ENCODE assay signal across 23 cellular contexts in genomic region chr10:102763037-102763607, GRCh38. TPM values are rescaled to one million over a fixed set of nuclear protein-coding genes. Genes with fewer than 3 reads are reported as not detected.
A peak's percentile ranks its signal among the peaks of the same experiment; 100 is the strongest.
DNase-seq lines count a peak whose midpoint lies in the region; ATAC-seq and TF ChIP-seq lines count a peak whose summit lies in the region.
"Had no signal": no experiment of that assay in that cellular context is flagged by ENCODE, and none has a peak within 500 bp of the region (broad histone marks: within the 10 kb centered on the region; RNA-seq: fewer than 3 reads in every experiment).

No MANE protein-coding gene starts in this region.

- no peak overlapping the region for H3K4me3 Mint-ChIP-seq in activated T-cell treated with anti-CD3 and anti-CD28 coated beads, Interleukin-2, amount 50 U/mL, for 24 hours
- no peak overlapping the region for H3K4me3 Mint-ChIP-seq in endodermal cell
- H3K4me3 Mint-ChIP-seq: H9; naive B cell; T-helper 1 cell treated with Interleukin-12 subunit alpha and Interleukin-12 subunit beta and Interleukin-4 antibody, amounts not matched to agents 30 μg/mL and 1 μg/mL, for 36 hours had no signal

- peaks cover 60% of the 10 kb centered on the region for H3K36me3 Mint-ChIP-seq in activated T-cell treated with anti-CD3 and anti-CD28 coated beads, Interleukin-2, amount 50 U/mL, for 24 hours (ENCODE audit: low read depth)
- H3K36me3 Mint-ChIP-seq in endodermal cell (ENCODE audit: low read depth) = peaks cover 26% of the 10 kb centered on the region

- CTCF ChIA-PET in HEK293T (lab: Yijun Ruan, JAX) = interaction anchor here (0.7 kb wide), 1 partner anchor 58 kb away, joined by 9 read pairs; no protein-coding TSS in a partner anchor

- intact Hi-C loops in lower lobe of right lung (cut with DNase I) (no loop called here), uterus (cut with DNase I; ENCODE audit: low total_unique reads) (no loop called here)

- H3K4me3 ChIP-seq in endodermal cell (ENCODE audit: low read length) (no peak overlapping the region), lower lobe of right lung (no peak overlapping the region), uterus (no peak overlapping the region)
- H3K4me3 ChIP-seq: BLaER1, left lung, spleen had no signal

- H3K27me3 Mint-ChIP-seq in activated T-cell treated with anti-CD3 and anti-CD28 coated beads, Interleukin-2, amount 50 U/mL, for 24 hours = no peaks in the 10 kb centered on the region
- no peaks in the 10 kb centered on the region for H3K27me3 Mint-ChIP-seq in endodermal cell (ENCODE audit: insufficient read depth)
- H3K27me3 Mint-ChIP-seq: IgD-negative memory B cell, naive B cell had no signal

- no peaks in the 10 kb centered on the region for H3K36me3 ChIP-seq in endodermal cell (ENCODE audit: control insufficient read depth, insufficient read depth, low read length)
- peaks cover 4% of the 10 kb centered on the region for H3K36me3 ChIP-seq in lower lobe of right lung
- no peaks in the 10 kb centered on the region for H3K36me3 ChIP-seq in uterus

- no peaks in the 10 kb centered on the region for H3K27me3 ChIP-seq in endodermal cell (ENCODE audit: control insufficient read depth, insufficient read depth, low read length, poor library complexity, severe bottlenecking)
- no peaks in the 10 kb centered on the region for H3K27me3 ChIP-seq in lower lobe of right lung (ENCODE audit: low read depth)
- no peaks in the 10 kb centered on the region for H3K27me3 ChIP-seq in uterus
- H3K27me3 ChIP-seq: BLaER1, left lung, spleen had no signal

- 80 to 89% methylated on average over 7 of the region's 7 CpGs for whole genome bisulfite sequencing in endodermal cell (ENCODE audit: insufficient coverage in 1 of 2, insufficient read length in 1 of 2), 2 experiments

- peak overlapping the region; percentile 13 for H3K27ac Mint-ChIP-seq in activated T-cell treated with anti-CD3 and anti-CD28 coated beads, Interleukin-2, amount 50 U/mL, for 24 hours
- peak overlapping the region; percentile 38 for H3K27ac Mint-ChIP-seq in endodermal cell
- H3K27ac Mint-ChIP-seq: H9; IgD-negative memory B cell; T-helper 1 cell treated with Interleukin-12 subunit alpha and Interleukin-12 subunit beta and Interleukin-4 antibody, amounts not matched to agents 30 μg/mL and 1 μg/mL, for 36 hours had no signal

- TF ChIP-seq POLR2A in uterus (IDR thresholded peaks at IDR 0.05) = no peak

- POLR2A ChIA-PET in HEK293T (lab: Yijun Ruan, JAX) = no interaction called here

- H3K9me3 ChIP-seq in endodermal cell (ENCODE audit: control insufficient read depth, low read length) (no peaks in the 10 kb centered on the region), lower lobe of right lung (no peaks in the 10 kb centered on the region), uterus (no peaks in the 10 kb centered on the region)
- H3K9me3 ChIP-seq: left lung had no signal

- H3K9me3 Mint-ChIP-seq in activated T-cell treated with anti-CD3 and anti-CD28 coated beads, Interleukin-2, amount 50 U/mL, for 24 hours = no peaks in the 10 kb centered on the region
- H3K9me3 Mint-ChIP-seq in endodermal cell = no peaks in the 10 kb centered on the region
- H3K9me3 Mint-ChIP-seq: H9; T-helper 1 cell treated with Interleukin-12 subunit alpha and Interleukin-12 subunit beta and Interleukin-4 antibody, amounts not matched to agents 30 μg/mL and 1 μg/mL, for 36 hours had no signal

- H3K4me1 ChIP-seq in endodermal cell (ENCODE audit: control insufficient read depth, insufficient read depth, low read length) = peaks cover 11% of the 10 kb centered on the region
- H3K4me1 ChIP-seq in lower lobe of right lung = peaks cover 78% of the 10 kb centered on the region
- H3K4me1 ChIP-seq in uterus = peaks cover 2 to 12% of the 10 kb centered on the region in 2 donors

- DNase-seq in activated T-cell treated with anti-CD3 and anti-CD28 coated beads, Interleukin-2, amount 50 U/mL, for 24 hours = no peak
- no peak for DNase-seq in activated T-cell treated with anti-CD3 and anti-CD28 coated beads, Interleukin-2, amount 50 U/mL, for 1 hour
- DNase-seq in endodermal cell = no peak
- no peak for DNase-seq in lower lobe of right lung
- no peak for DNase-seq in uterus
- DNase-seq in NCI-H1930 (lab: John Stamatoyannopoulos, UW) = no peak
- no peak for DNase-seq in SK-N-DZ (ENCODE audit: low spot score)
- DNase-seq in HEK293T (ENCODE audit: extremely low spot score) = no peak
- DNase-seq: activated CD4-positive, CD25-positive, alpha-beta regulatory T cell treated with anti-CD3 and anti-CD28 coated beads, Interleukin-2, amount 50 U/mL, for 72 hours; activated effector memory CD4-positive, alpha-beta T cell treated with Interleukin-2 at 50 U/mL for 16 hours; foreskin fibroblast; GDM1; H9; left lung; naive B cell; NCI-H187; NCI-H446 treated with DMSO at 0.1 percent for 48 hours; SHP77 treated with DMSO at 0.1 percent for 48 hours; spleen; stimulated activated CD8-positive, alpha-beta memory T cell treated with anti-CD3 and anti-CD28 coated beads, Interleukin-4, amount 100 ng/mL, for 48 hours had no signal

- H3K27ac ChIP-seq in endodermal cell (ENCODE audit: low read depth, low read length) (no peak overlapping the region), lower lobe of right lung (peak overlapping the region; percentile 31), uterus (peak overlapping the region; percentile 43 to 70)
- H3K27ac ChIP-seq: BLaER1 had no signal

- peak overlapping the region; percentile 22 for H3K9ac ChIP-seq in endodermal cell (ENCODE audit: extremely low read depth, low read length, poor library complexity, severe bottlenecking)
- H3K9ac ChIP-seq: BLaER1 had no signal

- peaks cover 52% of the 10 kb centered on the region for H3K4me1 Mint-ChIP-seq in activated T-cell treated with anti-CD3 and anti-CD28 coated beads, Interleukin-2, amount 50 U/mL, for 24 hours (ENCODE audit: low read depth)
- peaks cover 12% of the 10 kb centered on the region for H3K4me1 Mint-ChIP-seq in endodermal cell

- TF ChIP-seq CTCF in endodermal cell (conservative IDR thresholded peaks at IDR 0.05) (no peak), lower lobe of right lung (IDR thresholded peaks at IDR 0.05) (no peak), uterus (IDR thresholded peaks at IDR 0.05) (no peak)

- ATAC-seq in lower lobe of right lung = no peak
- ATAC-seq: left lung had no signal

TF ChIP-seq in HEK293T, 16 proteins besides CTCF, POLR2A, EP300 and RAD21:
- TF ChIP-seq FOXA1 (IDR thresholded peaks at IDR 0.05) (no peak), BHLHE40 (IDR thresholded peaks at IDR 0.05; ENCODE audit: borderline replicate concordance) (no peak)
TF ChIP-seq in HEK293T: peak in this region for 0.

RNA-seq across cellular contexts. Expression of gene WBP1L, which starts 19.4 kb away (rescaled TPM):
- 10 to 100 TPM; 23.5 to 25.8 TPM for total RNA-seq in endodermal cell
- 30.2 TPM for polyA plus RNA-seq in endodermal cell (2013, experiment 1 of 2)
- 29.0 TPM for polyA plus RNA-seq in endodermal cell (2013, experiment 2 of 2)
- 44.5 TPM for total RNA-seq in lower lobe of right lung
- total RNA-seq in uterus = 10 to 100 TPM; 27.4 to 79.2 (median 55.3) TPM
- polyA plus RNA-seq in SK-N-DZ (2014; cell fraction: cytosol; rRNA removed) = 7.4 and 9.8 TPM in 2 replicates
- polyA plus RNA-seq in SK-N-DZ (2014; cell fraction: nucleus; rRNA removed) = 4.2 and 8.2 TPM in 2 replicates

RNA-seq across cellular contexts. Expression of gene SFXN2, which starts 48.7 kb away (rescaled TPM):
- total RNA-seq in endodermal cell (10 to 100 TPM; 30.5 to 32.9 TPM), lower lobe of right lung (10.0 TPM), uterus (10 to 100 TPM in 2 of 4 donors, 1 to 10 TPM in 2; 1.2 to 16.9 (median 8.5) TPM)
- polyA plus RNA-seq in endodermal cell (2013, experiment 1 of 2) = 13.6 TPM
- 13.7 TPM for polyA plus RNA-seq in endodermal cell (2013, experiment 2 of 2)
- polyA plus RNA-seq in SK-N-DZ (2014; cell fraction: cytosol; rRNA removed) = 8.4 and 16.6 TPM in 2 replicates
- 27.1 and 37.8 TPM in 2 replicates for polyA plus RNA-seq in SK-N-DZ (2014; cell fraction: nucleus; rRNA removed)

RNA-seq across cellular contexts. Expression of gene ARL3, which starts 48.9 kb away (rescaled TPM):
- total RNA-seq in endodermal cell (10 to 100 TPM; 20.3 to 25.6 TPM), lower lobe of right lung (7.3 TPM), uterus (10 to 100 TPM in 3 of 4 donors, 1 to 10 TPM in 1; 7.1 to 19.9 (median 11.0) TPM)
- polyA plus RNA-seq in endodermal cell (2013, experiment 1 of 2) = 31.4 TPM
- 30.8 TPM for polyA plus RNA-seq in endodermal cell (2013, experiment 2 of 2)
- 18.1 and 18.2 TPM in 2 replicates for polyA plus RNA-seq in SK-N-DZ (2014; cell fraction: cytosol; rRNA removed)
- 11.4 and 12.1 TPM in 2 replicates for polyA plus RNA-seq in SK-N-DZ (2014; cell fraction: nucleus; rRNA removed)
